14 cellular contexts compared by ENCODE assay signal in genomic region chrX:153922286-153922573, GRCh38. TPM values are rescaled to one million over a fixed set of nuclear protein-coding genes. Genes with fewer than 3 reads are reported as not detected.
DNase-seq lines count a peak whose midpoint lies in the region; ATAC-seq and TF ChIP-seq lines count a peak whose summit lies in the region.
"Had no signal": no experiment of that assay in that cellular context is flagged by ENCODE, and none has a peak within 500 bp of the region (broad histone marks: within the 10 kb centered on the region; RNA-seq: fewer than 3 reads in every experiment).

No MANE protein-coding gene starts in this region.

- H3K9me3 ChIP-seq in neutrophil (no peaks in the 10 kb centered on the region), prostate gland (no peaks in the 10 kb centered on the region)
- H3K9me3 ChIP-seq: pancreas had no signal

- no peaks in the 10 kb centered on the region for H3K9me3 Mint-ChIP-seq in activated CD4-positive, alpha-beta T cell treated with anti-CD3 and anti-CD28 coated beads, Interleukin-2, amount 10 ng/mL, durations not matched to agents 7 days and 5 days
- H3K9me3 Mint-ChIP-seq in activated naive CD8-positive, alpha-beta T cell treated with anti-CD3 and anti-CD28 coated beads, Interleukin-2, amount 50 U/mL, for 24 hours = no peaks in the 10 kb centered on the region

- peak overlapping the region; percentile 73 for H3K27ac Mint-ChIP-seq in activated CD4-positive, alpha-beta T cell treated with anti-CD3 and anti-CD28 coated beads, Interleukin-2, amount 10 ng/mL, durations not matched to agents 7 days and 5 days
- H3K27ac Mint-ChIP-seq in activated naive CD8-positive, alpha-beta T cell treated with anti-CD3 and anti-CD28 coated beads, Interleukin-2, amount 50 U/mL, for 24 hours = peak overlapping the region; percentile 76

- intact Hi-C loops in prostate gland (cut with DNase I) = no loop called here

- no peak for ATAC-seq in activated naive CD8-positive, alpha-beta T cell treated with anti-CD3 and anti-CD28 coated beads, Interleukin-2, amount 50 U/mL, for 24 hours
- no peak for ATAC-seq in HG03439 (IDR thresholded peaks at IDR 0.05; ENCODE audit: unreplicated experiment)
- ATAC-seq: K562 had no signal

- H3K36me3 ChIP-seq in neutrophil = peaks cover 42% of the 10 kb centered on the region
- no peaks in the 10 kb centered on the region for H3K36me3 ChIP-seq in prostate gland
- H3K36me3 ChIP-seq: pancreas had no signal

- CTCF ChIA-PET in activated CD4-positive, alpha-beta T cell treated with anti-CD3 and anti-CD28 coated beads, Interleukin-2, amount 10 ng/mL, durations not matched to agents 7 days and 5 days (lab: Charles Lee) = interaction anchor here (0.8 to 16.0 kb wide), 5 partner anchors 11 to 99 kb away, joined by 3 to 205 read pairs (median 4); partner anchors contain the start of gene RENBP

- H3K27me3 ChIP-seq in HL-60 (ENCODE audit: insufficient read depth, poor library complexity, severe bottlenecking) = no peaks in the 10 kb centered on the region
- H3K27me3 ChIP-seq in neutrophil = no peaks in the 10 kb centered on the region
- no peaks in the 10 kb centered on the region for H3K27me3 ChIP-seq in prostate gland (replicated peaks; ENCODE audit: insufficient read depth)
- H3K27me3 ChIP-seq: pancreas had no signal

- H3K27ac ChIP-seq in HL-60 (replicated peaks) = peak overlapping the region; percentile 55
- H3K27ac ChIP-seq in neutrophil = peak overlapping the region; percentile 100
- no peak overlapping the region for H3K27ac ChIP-seq in prostate gland
- H3K27ac ChIP-seq: pancreas had no signal

- peaks cover 40% of the 10 kb centered on the region for H3K36me3 Mint-ChIP-seq in activated CD4-positive, alpha-beta T cell treated with anti-CD3 and anti-CD28 coated beads, Interleukin-2, amount 10 ng/mL, durations not matched to agents 7 days and 5 days (ENCODE audit: low read depth)
- H3K36me3 Mint-ChIP-seq in activated naive CD8-positive, alpha-beta T cell treated with anti-CD3 and anti-CD28 coated beads, Interleukin-2, amount 50 U/mL, for 24 hours (ENCODE audit: low read depth) = peaks cover 18% of the 10 kb centered on the region

- H3K4me1 Mint-ChIP-seq in activated CD4-positive, alpha-beta T cell treated with anti-CD3 and anti-CD28 coated beads, Interleukin-2, amount 10 ng/mL, durations not matched to agents 7 days and 5 days = peaks cover 18% of the 10 kb centered on the region
- H3K4me1 Mint-ChIP-seq in activated naive CD8-positive, alpha-beta T cell treated with anti-CD3 and anti-CD28 coated beads, Interleukin-2, amount 50 U/mL, for 24 hours = peaks cover 21% of the 10 kb centered on the region

- H3K4me3 ChIP-seq in HL-60 (replicated peaks; ENCODE audit: insufficient read depth, low read length) (peak overlapping the region; percentile 59; the same call in 1 of the 2 replicates), neutrophil (ENCODE audit: low read depth in 1 of 2, low read length in 1 of 2) (peak overlapping the region; percentile 69 to 98), prostate gland (no peak overlapping the region)
- H3K4me3 ChIP-seq: K562, pancreas had no signal

- H3K4me1 ChIP-seq in neutrophil (ENCODE audit: control insufficient read depth in 1 of 2, insufficient read depth in 1 of 2, low read depth in 1 of 2, low read length in 1 of 2) = peaks cover 31 to 61% of the 10 kb centered on the region in 2 experiments
- no peaks in the 10 kb centered on the region for H3K4me1 ChIP-seq in prostate gland (replicated peaks)

- DNase-seq in activated CD4-positive, alpha-beta T cell treated with anti-CD3 and anti-CD28 coated beads, Interleukin-2, amount 10 ng/mL, durations not matched to agents 7 days and 5 days = no peak
- DNase-seq in activated CD4-positive, alpha-beta T cell treated with anti-CD3 and anti-CD28 coated beads for 4 hours = no peak
- DNase-seq in HL-60 (ENCODE audit: low read depth in 1 of 2, low spot score in 1 of 2) = no peak
- DNase-seq in activated naive CD8-positive, alpha-beta T cell treated with anti-CD3 and anti-CD28 coated beads, Interleukin-2, amount 50 U/mL, for 24 hours = no peak
- no peak for DNase-seq in kidney glomerular epithelial cell (lab: John Stamatoyannopoulos, UW)
- DNase-seq in prostate gland (ENCODE audit: low spot score) = no peak
- DNase-seq: islet precursor cell had no signal

- TF ChIP-seq CTCF in HL-60 (IDR thresholded peaks at IDR 0.05; ENCODE audit: insufficient read depth, low read length) (no peak), neutrophil (IDR thresholded peaks at IDR 0.05) (no peak), prostate gland (IDR thresholded peaks at IDR 0.05) (no peak)

- H3K4me3 Mint-ChIP-seq in activated CD4-positive, alpha-beta T cell treated with anti-CD3 and anti-CD28 coated beads, Interleukin-2, amount 10 ng/mL, durations not matched to agents 7 days and 5 days = peak overlapping the region; percentile 90
- H3K4me3 Mint-ChIP-seq in activated naive CD8-positive, alpha-beta T cell treated with anti-CD3 and anti-CD28 coated beads, Interleukin-2, amount 50 U/mL, for 24 hours = peak overlapping the region; percentile 90

- POLR2A ChIA-PET in activated CD4-positive, alpha-beta T cell treated with anti-CD3 and anti-CD28 coated beads, Interleukin-2, amount 10 ng/mL, durations not matched to agents 7 days and 5 days (lab: Charles Lee) = no interaction called here

- TF ChIP-seq POLR2A in prostate gland (IDR thresholded peaks at IDR 0.05) = no peak

- no peaks in the 10 kb centered on the region for H3K27me3 Mint-ChIP-seq in activated CD4-positive, alpha-beta T cell treated with anti-CD3 and anti-CD28 coated beads, Interleukin-2, amount 10 ng/mL, durations not matched to agents 7 days and 5 days
- no peaks in the 10 kb centered on the region for H3K27me3 Mint-ChIP-seq in activated naive CD8-positive, alpha-beta T cell treated with anti-CD3 and anti-CD28 coated beads, Interleukin-2, amount 50 U/mL, for 24 hours

- 69% methylated on average over 6 of the region's 7 CpGs for WGBS in prostate gland

RNA-seq across cellular contexts. Expression of gene ARHGAP4, which starts 3.8 kb away (rescaled TPM):
- 100 to 1,000 TPM; 303 to 334 TPM for total RNA-seq in activated CD4-positive, alpha-beta T cell treated with anti-CD3 and anti-CD28 coated beads, Interleukin-2, amount 10 ng/mL, durations not matched to agents 7 days and 5 days
- 10 to 100 TPM; 11.9 to 41.1 TPM for total RNA-seq in prostate gland

RNA-seq across cellular contexts. Expression of gene NAA10, which starts 12.6 kb away (rescaled TPM):
- 10 to 100 TPM; 72.9 to 83.2 TPM for total RNA-seq in activated CD4-positive, alpha-beta T cell treated with anti-CD3 and anti-CD28 coated beads, Interleukin-2, amount 10 ng/mL, durations not matched to agents 7 days and 5 days
- total RNA-seq in prostate gland = 10 to 100 TPM; 47.5 to 64.9 TPM

RNA-seq across cellular contexts. Expression of gene AVPR2, which starts 17.8 kb away (rescaled TPM):
- total RNA-seq in activated CD4-positive, alpha-beta T cell treated with anti-CD3 and anti-CD28 coated beads, Interleukin-2, amount 10 ng/mL, durations not matched to agents 7 days and 5 days = not detected
- total RNA-seq in prostate gland = 1 to 10 TPM in 1 of 2 donors, under 1 TPM in 1; 0.41 to 2.5 TPM
- total RNA-seq: A673, glomerular endothelial cell, K562, temporal lobe had no signal

RNA-seq across cellular contexts. Expression of gene RENBP, which starts 22.2 kb away (rescaled TPM):
- 10 to 100 TPM; 14.2 to 16.5 TPM for total RNA-seq in activated CD4-positive, alpha-beta T cell treated with anti-CD3 and anti-CD28 coated beads, Interleukin-2, amount 10 ng/mL, durations not matched to agents 7 days and 5 days
- total RNA-seq in prostate gland = 1 to 10 TPM; 2.4 to 4.4 TPM

RNA-seq across cellular contexts. Expression of gene L1CAM, which starts 36.3 kb away (rescaled TPM):
- total RNA-seq in activated CD4-positive, alpha-beta T cell treated with anti-CD3 and anti-CD28 coated beads, Interleukin-2, amount 10 ng/mL, durations not matched to agents 7 days and 5 days = 1 to 10 TPM; 1.9 to 2.1 TPM
- total RNA-seq in prostate gland = 10 to 100 TPM in 1 of 2 donors, under 1 TPM in 1; 0.73 to 18.0 TPM

Comparison
In these comparisons a context has a peak if more than half of its experiments do, and no peak if none do; other contexts are left out.
1. H3K27ac ChIP-seq: peak in HL-60 (single experiment) and neutrophil (single experiment); none in prostate gland (0 of 2).
2. H3K4me3 ChIP-seq: peak in HL-60 (single experiment) and neutrophil (2 of 2); none in prostate gland (0 of 2).
3. RNA of gene ARHGAP4, which starts 3.8 kb away (total RNA-seq): 303 to 334 TPM in activated CD4-positive, alpha-beta T cell treated with anti-CD3 and anti-CD28 coated beads, Interleukin-2, amount 10 ng/mL, durations not matched to agents 7 days and 5 days; 11.9 to 41.1 TPM in prostate gland; every median in the first group is over 4 times any median in the second.